1 cellular context compared by ENCODE assay signal in the genomic region with DNA sequence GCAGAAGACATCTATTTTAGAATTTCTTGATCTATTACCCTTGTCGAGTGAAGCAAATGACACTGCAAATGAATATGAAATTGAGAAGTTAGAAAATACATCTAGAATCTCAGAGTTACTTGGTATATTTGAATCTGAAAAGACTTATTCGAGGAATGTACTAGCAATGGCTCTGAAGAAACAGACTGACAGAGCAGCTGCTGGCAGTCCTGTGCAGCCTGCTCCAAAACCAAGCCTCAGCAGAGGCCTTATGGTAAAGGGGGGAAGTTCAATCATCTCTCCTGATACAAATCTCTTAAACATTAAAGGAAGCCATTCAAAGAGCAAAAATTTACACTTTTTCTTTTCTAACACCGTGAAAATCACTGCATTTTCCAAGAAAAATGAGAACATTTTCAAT.
TF ChIP-seq lines count a peak whose summit lies in the region.

No MANE protein-coding gene starts in this region.

TF ChIP-seq in GM23338, 12 proteins besides CTCF, POLR2A, EP300 and RAD21 (continued from another document):
- TF ChIP-seq, protein P1, sequence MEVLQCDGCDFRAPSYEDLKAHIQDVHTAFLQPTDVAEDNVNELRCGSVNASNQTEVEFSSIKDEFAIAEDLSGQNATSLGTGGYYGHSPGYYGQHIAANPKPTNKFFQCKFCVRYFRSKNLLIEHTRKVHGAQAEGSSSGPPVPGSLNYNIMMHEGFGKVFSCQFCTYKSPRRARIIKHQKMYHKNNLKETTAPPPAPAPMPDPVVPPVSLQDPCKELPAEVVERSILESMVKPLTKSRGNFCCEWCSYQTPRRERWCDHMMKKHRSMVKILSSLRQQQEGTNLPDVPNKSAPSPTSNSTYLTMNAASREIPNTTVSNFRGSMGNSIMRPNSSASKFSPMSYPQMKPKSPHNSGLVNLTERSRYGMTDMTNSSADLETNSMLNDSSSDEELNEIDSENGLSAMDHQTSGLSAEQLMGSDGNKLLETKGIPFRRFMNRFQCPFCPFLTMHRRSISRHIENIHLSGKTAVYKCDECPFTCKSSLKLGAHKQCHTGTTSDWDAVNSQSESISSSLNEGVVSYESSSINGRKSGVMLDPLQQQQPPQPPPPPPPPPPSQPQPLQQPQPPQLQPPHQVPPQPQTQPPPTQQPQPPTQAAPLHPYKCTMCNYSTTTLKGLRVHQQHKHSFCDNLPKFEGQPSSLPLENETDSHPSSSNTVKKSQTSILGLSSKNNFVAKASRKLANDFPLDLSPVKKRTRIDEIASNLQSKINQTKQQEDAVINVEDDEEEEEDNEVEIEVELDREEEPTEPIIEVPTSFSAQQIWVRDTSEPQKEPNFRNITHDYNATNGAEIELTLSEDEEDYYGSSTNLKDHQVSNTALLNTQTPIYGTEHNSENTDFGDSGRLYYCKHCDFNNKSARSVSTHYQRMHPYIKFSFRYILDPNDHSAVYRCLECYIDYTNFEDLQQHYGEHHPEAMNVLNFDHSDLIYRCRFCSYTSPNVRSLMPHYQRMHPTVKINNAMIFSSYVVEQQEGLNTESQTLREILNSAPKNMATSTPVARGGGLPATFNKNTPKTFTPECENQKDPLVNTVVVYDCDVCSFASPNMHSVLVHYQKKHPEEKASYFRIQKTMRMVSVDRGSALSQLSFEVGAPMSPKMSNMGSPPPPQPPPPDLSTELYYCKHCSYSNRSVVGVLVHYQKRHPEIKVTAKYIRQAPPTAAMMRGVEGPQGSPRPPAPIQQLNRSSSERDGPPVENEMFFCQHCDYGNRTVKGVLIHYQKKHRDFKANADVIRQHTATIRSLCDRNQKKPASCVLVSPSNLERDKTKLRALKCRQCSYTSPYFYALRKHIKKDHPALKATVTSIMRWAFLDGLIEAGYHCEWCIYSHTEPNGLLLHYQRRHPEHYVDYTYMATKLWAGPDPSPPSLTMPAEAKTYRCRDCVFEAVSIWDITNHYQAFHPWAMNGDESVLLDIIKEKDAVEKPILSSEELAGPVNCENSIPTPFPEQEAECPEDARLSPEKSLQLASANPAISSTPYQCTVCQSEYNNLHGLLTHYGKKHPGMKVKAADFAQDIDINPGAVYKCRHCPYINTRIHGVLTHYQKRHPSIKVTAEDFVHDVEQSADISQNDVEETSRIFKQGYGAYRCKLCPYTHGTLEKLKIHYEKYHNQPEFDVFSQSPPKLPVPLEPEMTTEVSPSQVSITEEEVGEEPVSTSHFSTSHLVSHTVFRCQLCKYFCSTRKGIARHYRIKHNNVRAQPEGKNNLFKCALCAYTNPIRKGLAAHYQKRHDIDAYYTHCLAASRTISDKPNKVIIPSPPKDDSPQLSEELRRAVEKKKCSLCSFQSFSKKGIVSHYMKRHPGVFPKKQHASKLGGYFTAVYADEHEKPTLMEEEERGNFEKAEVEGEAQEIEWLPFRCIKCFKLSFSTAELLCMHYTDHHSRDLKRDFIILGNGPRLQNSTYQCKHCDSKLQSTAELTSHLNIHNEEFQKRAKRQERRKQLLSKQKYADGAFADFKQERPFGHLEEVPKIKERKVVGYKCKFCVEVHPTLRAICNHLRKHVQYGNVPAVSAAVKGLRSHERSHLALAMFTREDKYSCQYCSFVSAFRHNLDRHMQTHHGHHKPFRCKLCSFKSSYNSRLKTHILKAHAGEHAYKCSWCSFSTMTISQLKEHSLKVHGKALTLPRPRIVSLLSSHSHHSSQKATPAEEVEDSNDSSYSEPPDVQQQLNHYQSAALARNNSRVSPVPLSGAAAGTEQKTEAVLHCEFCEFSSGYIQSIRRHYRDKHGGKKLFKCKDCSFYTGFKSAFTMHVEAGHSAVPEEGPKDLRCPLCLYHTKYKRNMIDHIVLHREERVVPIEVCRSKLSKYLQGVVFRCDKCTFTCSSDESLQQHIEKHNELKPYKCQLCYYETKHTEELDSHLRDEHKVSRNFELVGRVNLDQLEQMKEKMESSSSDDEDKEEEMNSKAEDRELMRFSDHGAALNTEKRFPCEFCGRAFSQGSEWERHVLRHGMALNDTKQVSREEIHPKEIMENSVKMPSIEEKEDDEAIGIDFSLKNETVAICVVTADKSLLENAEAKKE (CRISPR knock-in tag; IDR thresholded peaks at IDR 0.05), result no peak
- no peak for TF ChIP-seq ZNF114 (CRISPR knock-in tag; IDR thresholded peaks at IDR 0.05)
